Comparison of ENCODE assay signal across 8 cellular contexts in genomic region chr5:59039003-59039295, GRCh38.
DNase-seq lines count a peak whose midpoint lies in the region; ATAC-seq and TF ChIP-seq lines count a peak whose summit lies in the region.

No MANE protein-coding gene starts in this region.

- no peak overlapping the region for H2AK5ac ChIP-seq in neuronal stem cell (ENCODE audit: low read depth, low read length)

- H2BK12ac ChIP-seq in neuronal stem cell (ENCODE audit: low read length): peak overlapping the region; percentile 14

- H3K79me1 ChIP-seq in neuronal stem cell (ENCODE audit: low read depth, low read length): no peaks in the 10 kb centered on the region

- H3K9ac ChIP-seq in neuronal stem cell (ENCODE audit: low read depth, low read length, poor library complexity): peak overlapping the region; percentile 90

- H3K14ac ChIP-seq in neuronal stem cell (ENCODE audit: low read length): peak overlapping the region; percentile 63

- no peaks in the 10 kb centered on the region for H3K9me3 Mint-ChIP-seq in stimulated activated naive CD8-positive, alpha-beta T cell treated with anti-CD3 and anti-CD28 coated beads, Interleukin-15, Interleukin-2, amounts not matched to agents 100 ng/mL and 50 ng/mL, for 24 hours

- intact Hi-C loops in PC-9 (cut with micrococcal nuclease; ENCODE audit: unreplicated experiment): loop anchor here (1.0 kb wide), 1 partner anchor 88 kb away; no protein-coding TSS in a partner anchor

- peak overlapping the region; percentile 94 for H3K4me3 Mint-ChIP-seq in stimulated activated naive CD8-positive, alpha-beta T cell treated with anti-CD3 and anti-CD28 coated beads, Interleukin-15, Interleukin-2, amounts not matched to agents 100 ng/mL and 50 ng/mL, for 24 hours

- BruUV-seq in PC-9 (replicated peaks; lab: Mats Ljungman, UMichigan): no TSS peak

- H4K20me1 ChIP-seq in PC-9 (ENCODE audit: insufficient read depth): no peaks in the 10 kb centered on the region

- no peaks in the 10 kb centered on the region for H3K27me3 Mint-ChIP-seq in stimulated activated naive CD8-positive, alpha-beta T cell treated with anti-CD3 and anti-CD28 coated beads, Interleukin-15, Interleukin-2, amounts not matched to agents 100 ng/mL and 50 ng/mL, for 24 hours

- DNase-seq in stimulated activated naive CD8-positive, alpha-beta T cell treated with anti-CD3 and anti-CD28 coated beads, Interleukin-15, Interleukin-2, amounts not matched to agents 100 U/mL and 50 U/mL, for 24 hours: no peak
- DNase-seq in PC-9: no peak
- peak; percentile 21 for DNase-seq in neuronal stem cell (ENCODE audit: low spot score)
- DNase-seq in epidermal melanocyte (ENCODE audit: insufficient read length, low spot score): no peak
- DNase-seq in NCI-H2107 (lab: John Stamatoyannopoulos, UW): no peak
- no peak for DNase-seq in DMS53 (lab: John Stamatoyannopoulos, UW)

- no CpG with 5 or more reads among the region's 29 CpGs for WGBS in neuronal stem cell (ENCODE audit: extremely low coverage in 2 of 2, insufficient read length in 2 of 2, insufficient replicate concordance in 1 of 2), 2 donors

- H2AFZ ChIP-seq in PC-9 (peak overlapping the region; percentile 94), neuronal stem cell (ENCODE audit: low read length) (peak overlapping the region; percentile 97)

- H3K4me3 ChIP-seq in PC-9 (peak overlapping the region; percentile 97), neuronal stem cell (ENCODE audit: low read length in 2 of 2) (peak overlapping the region; percentile 74 to 87)

- peak overlapping the region; percentile 67 for H2BK120ac ChIP-seq in neuronal stem cell (ENCODE audit: low read depth, low read length)

- H3K36me3 ChIP-seq in PC-9 (ENCODE audit: low read depth): no peaks in the 10 kb centered on the region
- no peaks in the 10 kb centered on the region for H3K36me3 ChIP-seq in neuronal stem cell (replicated peaks in 1 of 2; ENCODE audit: control insufficient read depth in 2 of 2, insufficient read depth in 2 of 2, low read length in 2 of 2)

- no peak overlapping the region for H4K91ac ChIP-seq in neuronal stem cell (ENCODE audit: low read depth, low read length, poor library complexity)

- peak overlapping the region; percentile 90 for H2BK5ac ChIP-seq in neuronal stem cell (ENCODE audit: low read length)

- H3K9me3 ChIP-seq in PC-9 (ENCODE audit: insufficient read depth, low read depth): no peaks in the 10 kb centered on the region
- no peaks in the 10 kb centered on the region for H3K9me3 ChIP-seq in neuronal stem cell (replicated peaks in 1 of 2; ENCODE audit: control insufficient read depth in 2 of 2, insufficient read depth in 1 of 2, low read depth in 1 of 2, low read length in 2 of 2)

- peak overlapping the region; percentile 84 for H2BK15ac ChIP-seq in neuronal stem cell (ENCODE audit: low read length)

- POLR2A ChIA-PET in PC-9 (lab: Charles Lee; ENCODE audit: unreplicated experiment): no interaction called here

- H3K27ac Mint-ChIP-seq in stimulated activated naive CD8-positive, alpha-beta T cell treated with anti-CD3 and anti-CD28 coated beads, Interleukin-15, Interleukin-2, amounts not matched to agents 100 ng/mL and 50 ng/mL, for 24 hours: peak overlapping the region; percentile 95

- H3K4me2 ChIP-seq in PC-9 (peak overlapping the region; percentile 74), neuronal stem cell (ENCODE audit: insufficient read depth, low read length, poor library complexity, severe bottlenecking) (peak overlapping the region; percentile 98)

- H3K27me3 ChIP-seq in PC-9 (ENCODE audit: insufficient read depth, low read depth) (no peaks in the 10 kb centered on the region), neuronal stem cell (ENCODE audit: control insufficient read depth in 3 of 3, insufficient read depth in 3 of 3, low read depth in 1 of 3, low read length in 3 of 3) (peaks cover 0 to 25% (median 6%) of the 10 kb centered on the region in 3 experiments)

- peak overlapping the region; percentile 96 for H3K18ac ChIP-seq in neuronal stem cell (ENCODE audit: low read length)

- ATAC-seq in stimulated activated naive CD8-positive, alpha-beta T cell treated with anti-CD3 and anti-CD28 coated beads, Interleukin-15, Interleukin-2, amounts not matched to agents 100 U/mL and 50 U/mL, for 24 hours: no peak
- peak; percentile 49 for ATAC-seq in esophagus mucosa

- H3F3A ChIP-seq in PC-9 (ENCODE audit: insufficient read depth, low read depth): peaks cover 12% of the 10 kb centered on the region

- H3K4me1 Mint-ChIP-seq in stimulated activated naive CD8-positive, alpha-beta T cell treated with anti-CD3 and anti-CD28 coated beads, Interleukin-15, Interleukin-2, amounts not matched to agents 100 ng/mL and 50 ng/mL, for 24 hours (ENCODE audit: low read depth): peaks cover 68% of the 10 kb centered on the region

- TF ChIP-seq CTCF in PC-9 (conservative IDR thresholded peaks at IDR 0.05): no peak

- no peaks in the 10 kb centered on the region for H3K9me2 ChIP-seq in PC-9 (ENCODE audit: insufficient read depth)

- H3K27ac ChIP-seq in PC-9 (no peak overlapping the region), neuronal stem cell (replicated peaks; ENCODE audit: low read length) (no peak overlapping the region)

- peak overlapping the region; percentile 65 for H3K23ac ChIP-seq in neuronal stem cell (ENCODE audit: low read depth, low read length, poor library complexity)

- no peak overlapping the region for H4K8ac ChIP-seq in neuronal stem cell (ENCODE audit: low read depth, low read length)

- H3K36me3 Mint-ChIP-seq in stimulated activated naive CD8-positive, alpha-beta T cell treated with anti-CD3 and anti-CD28 coated beads, Interleukin-15, Interleukin-2, amounts not matched to agents 100 ng/mL and 50 ng/mL, for 24 hours (ENCODE audit: low read depth): peaks cover 23% of the 10 kb centered on the region

- H3K4me1 ChIP-seq in PC-9 (replicated peaks; ENCODE audit: insufficient read depth): peaks cover 66% of the 10 kb centered on the region
- peaks cover 2 to 13% of the 10 kb centered on the region in 2 donors for H3K4me1 ChIP-seq in neuronal stem cell (ENCODE audit: control insufficient read depth in 2 of 2, insufficient read depth in 1 of 2, low read depth in 1 of 2, low read length in 2 of 2)

- peak overlapping the region; percentile 38 for H3K4ac ChIP-seq in neuronal stem cell (ENCODE audit: low read length)

- CTCF ChIA-PET in PC-9 (lab: Charles Lee): no interaction called here

- peaks cover 28% of the 10 kb centered on the region for H3K79me2 ChIP-seq in PC-9 (ENCODE audit: low read depth)
